ENCODE assay signal across 1 cellular context in genomic region chr18:9233771-9234440, GRCh38.
TF ChIP-seq lines count a peak whose summit lies in the region.

No MANE protein-coding gene starts in this region.

TF ChIP-seq in GM23338, 12 proteins besides CTCF, POLR2A, EP300 and RAD21 (continued from another document):
- TF ChIP-seq ZNF462 (CRISPR knock-in tag; IDR thresholded peaks at IDR 0.05) (no peak), ZNF114 (CRISPR knock-in tag; IDR thresholded peaks at IDR 0.05) (no peak), NANOG (IDR thresholded peaks at IDR 0.05; ENCODE audit: borderline replicate concordance) (no peak), ETS1 (IDR thresholded peaks at IDR 0.05) (no peak), REST (IDR thresholded peaks at IDR 0.05; ENCODE audit: unreplicated experiment) (no peak), STAT1 (IDR thresholded peaks at IDR 0.05; ENCODE audit: unreplicated experiment) (no peak), EZH2 (IDR thresholded peaks at IDR 0.05; ENCODE audit: low read depth, unreplicated experiment) (no peak), ZNF331 (CRISPR knock-in tag; IDR thresholded peaks at IDR 0.05; ENCODE audit: low read depth) (no peak), POLR2AphosphoS5 (IDR thresholded peaks at IDR 0.05; ENCODE audit: low read depth) (no peak)
